10 cellular contexts compared by ENCODE assay signal in genomic region chr2:174602741-174603140, GRCh38. TPM values are rescaled to one million over a fixed set of nuclear protein-coding genes. Genes with fewer than 3 reads are reported as not detected.
DNase-seq lines count a peak whose midpoint lies in the region; ATAC-seq and TF ChIP-seq lines count a peak whose summit lies in the region.
"Had no signal": no experiment of that assay in that cellular context is flagged by ENCODE, and none has a peak within 500 bp of the region (broad histone marks: within the 10 kb centered on the region; RNA-seq: fewer than 3 reads in every experiment).

No MANE protein-coding gene starts in this region.

- H3K36me3 Mint-ChIP-seq in stimulated activated naive CD8-positive, alpha-beta T cell treated with anti-CD3 and anti-CD28 coated beads, Interleukin-15, Interleukin-2, amounts not matched to agents 100 ng/mL and 50 ng/mL, for 24 hours (ENCODE audit: low read depth): peaks cover 52% of the 10 kb centered on the region
- H3K36me3 Mint-ChIP-seq in activated CD8-positive, alpha-beta T cell treated with anti-CD3 and anti-CD28 coated beads for 36 hours (ENCODE audit: low read depth): peaks cover 53% of the 10 kb centered on the region
- peaks cover 0 to 14% (median 3%) of the 10 kb centered on the region in 3 donors for H3K36me3 Mint-ChIP-seq in immature natural killer cell

- POLR2A ChIA-PET in activated CD8-positive, alpha-beta T cell treated with anti-CD3 and anti-CD28 coated beads for 36 hours (lab: Charles Lee): interaction anchor here (0.9 to 20.8 kb wide), 5 partner anchors 9 to 116 kb away, joined by 3 to 283 read pairs (median 7); partner anchors contain the start of gene GPR155

- no peak overlapping the region for H3K4me3 Mint-ChIP-seq in stimulated activated naive CD8-positive, alpha-beta T cell treated with anti-CD3 and anti-CD28 coated beads, Interleukin-15, Interleukin-2, amounts not matched to agents 100 ng/mL and 50 ng/mL, for 24 hours
- H3K4me3 Mint-ChIP-seq in activated CD8-positive, alpha-beta T cell treated with anti-CD3 and anti-CD28 coated beads for 36 hours: no peak overlapping the region
- no peak overlapping the region for H3K4me3 Mint-ChIP-seq in immature natural killer cell

- no peaks in the 10 kb centered on the region for H3K4me1 ChIP-seq in psoas muscle
- H3K4me1 ChIP-seq: testis had no signal

- peaks cover 94% of the 10 kb centered on the region for H3K4me1 Mint-ChIP-seq in stimulated activated naive CD8-positive, alpha-beta T cell treated with anti-CD3 and anti-CD28 coated beads, Interleukin-15, Interleukin-2, amounts not matched to agents 100 ng/mL and 50 ng/mL, for 24 hours (ENCODE audit: low read depth)
- peaks cover 89% of the 10 kb centered on the region for H3K4me1 Mint-ChIP-seq in activated CD8-positive, alpha-beta T cell treated with anti-CD3 and anti-CD28 coated beads for 36 hours (ENCODE audit: low read depth)
- H3K4me1 Mint-ChIP-seq in immature natural killer cell: peaks cover 69 to 82% of the 10 kb centered on the region in 2 donors

- peaks cover 3% of the 10 kb centered on the region for H3K9me3 Mint-ChIP-seq in stimulated activated naive CD8-positive, alpha-beta T cell treated with anti-CD3 and anti-CD28 coated beads, Interleukin-15, Interleukin-2, amounts not matched to agents 100 ng/mL and 50 ng/mL, for 24 hours
- peaks cover 10% of the 10 kb centered on the region for H3K9me3 Mint-ChIP-seq in activated CD8-positive, alpha-beta T cell treated with anti-CD3 and anti-CD28 coated beads for 36 hours
- H3K9me3 Mint-ChIP-seq in immature natural killer cell: no peaks in the 10 kb centered on the region

- CTCF ChIA-PET in activated CD8-positive, alpha-beta T cell treated with anti-CD3 and anti-CD28 coated beads for 36 hours (lab: Charles Lee): interaction anchor here (0.8 to 13.7 kb wide), 22 partner anchors 8 to 403 kb away, joined by 3 to 102 read pairs (median 6); partner anchors contain the start of gene CHN1

- no peaks in the 10 kb centered on the region for H3K9me3 ChIP-seq in psoas muscle
- H3K9me3 ChIP-seq: ovary, testis had no signal

- H3K27ac Mint-ChIP-seq in stimulated activated naive CD8-positive, alpha-beta T cell treated with anti-CD3 and anti-CD28 coated beads, Interleukin-15, Interleukin-2, amounts not matched to agents 100 ng/mL and 50 ng/mL, for 24 hours: peak overlapping the region; percentile 52
- H3K27ac Mint-ChIP-seq in activated CD8-positive, alpha-beta T cell treated with anti-CD3 and anti-CD28 coated beads for 36 hours: peak overlapping the region; percentile 77
- H3K27ac Mint-ChIP-seq in immature natural killer cell: peak overlapping the region; percentile 60 to 92 (median 80)

- no peak for TF ChIP-seq CTCF in activated CD8-positive, alpha-beta T cell treated with anti-CD3 and anti-CD28 coated beads for 36 hours (IDR thresholded peaks at IDR 0.05)
- TF ChIP-seq CTCF in GM13977 (IDR thresholded peaks at IDR 0.05; ENCODE audit: extremely low read depth, insufficient read depth, missing control alignments) (no peak), psoas muscle (IDR thresholded peaks at IDR 0.05) (no peak)

- no peaks in the 10 kb centered on the region for H3K36me3 ChIP-seq in psoas muscle (ENCODE audit: insufficient read depth in 1 of 2, low read depth in 1 of 2)
- H3K36me3 ChIP-seq: ovary had no signal

- H3K27ac ChIP-seq in psoas muscle: no peak overlapping the region
- H3K27ac ChIP-seq: ovary, testis had no signal

- no peak for ATAC-seq in stimulated activated naive CD8-positive, alpha-beta T cell treated with anti-CD3 and anti-CD28 coated beads, Interleukin-15, Interleukin-2, amounts not matched to agents 100 U/mL and 50 U/mL, for 24 hours
- no peak for ATAC-seq in activated CD8-positive, alpha-beta T cell treated with anti-CD3 and anti-CD28 coated beads for 36 hours
- ATAC-seq in psoas muscle: no peak
- no peak for ATAC-seq in GM21515 (IDR thresholded peaks at IDR 0.05; ENCODE audit: unreplicated experiment)

- H3K27me3 ChIP-seq in psoas muscle (ENCODE audit: insufficient read depth in 3 of 3, low read length in 2 of 3): no peaks in the 10 kb centered on the region
- H3K27me3 ChIP-seq: ovary, testis had no signal

- H3K27me3 Mint-ChIP-seq in stimulated activated naive CD8-positive, alpha-beta T cell treated with anti-CD3 and anti-CD28 coated beads, Interleukin-15, Interleukin-2, amounts not matched to agents 100 ng/mL and 50 ng/mL, for 24 hours: no peaks in the 10 kb centered on the region
- H3K27me3 Mint-ChIP-seq in activated CD8-positive, alpha-beta T cell treated with anti-CD3 and anti-CD28 coated beads for 36 hours: no peaks in the 10 kb centered on the region
- peaks cover 4 to 9% (median 5%) of the 10 kb centered on the region in 3 donors for H3K27me3 Mint-ChIP-seq in immature natural killer cell (ENCODE audit: low read depth in 3 of 3)

- in situ Hi-C loops in GM13977 (cut with MboI; ENCODE audit: low pct_unique_long_range_greater_than_20kb, low sequenced_read_pairs, unreplicated experiment): no loop called here

- DNase-seq in stimulated activated naive CD8-positive, alpha-beta T cell treated with anti-CD3 and anti-CD28 coated beads, Interleukin-15, Interleukin-2, amounts not matched to agents 100 U/mL and 50 U/mL, for 24 hours: no peak
- DNase-seq in activated CD8-positive, alpha-beta T cell treated with anti-CD3 and anti-CD28 coated beads for 36 hours: no peak
- DNase-seq in immature natural killer cell (no peak), LoVo (ENCODE audit: low spot score) (no peak), GM13977 (ENCODE audit: low spot score) (no peak), psoas muscle (no peak)

- intact Hi-C loops in activated CD8-positive, alpha-beta T cell treated with anti-CD3 and anti-CD28 coated beads for 36 hours (cut with micrococcal nuclease): no loop called here
- intact Hi-C loops in psoas muscle (cut with DNase I): loop anchor here in 1 of 2 donors (2.0 kb wide), 1 partner anchor 140 kb away; no protein-coding TSS in a partner anchor

- H3K4me3 ChIP-seq in psoas muscle: no peak overlapping the region
- H3K4me3 ChIP-seq: ovary, testis had no signal

- WGBS in psoas muscle, 3 donors: 87 to 97% (median 89%) methylated on average over 3 of the region's 3 CpGs

RNA-seq across cellular contexts. Expression of gene WIPF1, which starts 5.1 kb away (rescaled TPM):
- total RNA-seq in activated CD8-positive, alpha-beta T cell treated with anti-CD3 and anti-CD28 coated beads for 36 hours: 100 to 1,000 TPM; 361 to 365 TPM
- polyA plus RNA-seq in immature natural killer cell (100 to 1,000 TPM in 2 of 3 donors, 10 to 100 TPM in 1; 93.7 to 252 (median 131) TPM), psoas muscle (1 to 10 TPM; 3.4 to 3.9 (median 3.4) TPM)
- total RNA-seq in psoas muscle: 10 to 100 TPM in 1 of 4 donors, 1 to 10 TPM in 3; 6.2 to 10.0 (median 8.0) TPM

Comparison
In these comparisons a context has a peak if more than half of its experiments do, and no peak if none do; other contexts are left out.
1. RNA of gene WIPF1, which starts 5.1 kb away (total RNA-seq): 361 to 365 TPM in activated CD8-positive, alpha-beta T cell treated with anti-CD3 and anti-CD28 coated beads for 36 hours; 6.2 to 10.0 TPM in psoas muscle; every median in the first group is over 10 times any median in the second.
2. Peak in every context shown above with its lines, with median percentiles within 50 percentile points of each other: H3K27ac Mint-ChIP-seq.